21 cellular contexts compared by ENCODE assay signal in the genomic region with DNA sequence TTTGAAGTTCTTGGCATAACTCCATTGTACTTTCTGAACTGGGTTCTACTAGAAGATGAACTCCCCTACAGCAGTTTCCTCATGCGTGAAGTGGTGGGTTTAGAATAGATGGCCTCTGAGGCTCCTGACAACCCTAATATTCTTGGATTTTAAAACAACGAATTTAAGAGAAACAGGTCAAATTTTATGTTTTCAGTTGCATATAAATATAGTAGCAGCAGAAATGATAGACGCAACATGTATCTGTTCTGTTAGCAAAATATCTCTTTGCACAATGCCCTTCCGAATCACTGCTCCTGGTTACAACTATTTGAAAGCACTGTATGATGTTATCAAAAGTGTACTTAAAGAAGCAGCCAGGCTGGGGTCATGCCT.
DNase-seq lines count a peak whose midpoint lies in the region; ATAC-seq and TF ChIP-seq lines count a peak whose summit lies in the region.
"Had no signal": no experiment of that assay in that cellular context is flagged by ENCODE, and none has a peak within 500 bp of the region (broad histone marks: within the 10 kb centered on the region; RNA-seq: fewer than 3 reads in every experiment).

No MANE protein-coding gene starts in this region.

- no peak overlapping the region for H3K4me3 ChIP-seq in left ventricle myocardium inferior
- no peak overlapping the region for H3K4me3 ChIP-seq in right atrium auricular region
- peak overlapping the region; percentile 30 for H3K4me3 ChIP-seq in coronary artery
- H3K4me3 ChIP-seq in aorta (ENCODE audit: low read length in 2 of 2): no peak overlapping the region
- H3K4me3 ChIP-seq: HAP-1 had no signal

- ATAC-seq in aorta (ENCODE audit: low FRiP score): no peak
- ATAC-seq in GM19452 (IDR thresholded peaks at IDR 0.05; ENCODE audit: unreplicated experiment): no peak

- H3K4me1 ChIP-seq in left ventricle myocardium inferior (peaks cover 54% of the 10 kb centered on the region), right atrium auricular region (peaks cover 0 to 51% of the 10 kb centered on the region in 2 donors), aorta (ENCODE audit: control insufficient read depth in 1 of 2, insufficient read depth in 2 of 2, low read length in 2 of 2) (peaks cover 9 to 17% of the 10 kb centered on the region in 2 donors)
- H3K4me1 ChIP-seq: HAP-1 had no signal

- H3K9me3 ChIP-seq in left ventricle myocardium inferior (replicated peaks) (no peaks in the 10 kb centered on the region), right atrium auricular region (no peaks in the 10 kb centered on the region), aorta (ENCODE audit: control insufficient read depth, low read length) (no peaks in the 10 kb centered on the region)
- H3K9me3 ChIP-seq: HAP-1 had no signal

- H3K36me3 ChIP-seq in left ventricle myocardium inferior (no peaks in the 10 kb centered on the region), right atrium auricular region (no peaks in the 10 kb centered on the region), aorta (ENCODE audit: control insufficient read depth in 1 of 2, insufficient read depth in 2 of 2, low read length in 1 of 2) (no peaks in the 10 kb centered on the region)
- H3K36me3 ChIP-seq: HAP-1 had no signal

- intact Hi-C loops in left ventricle myocardium inferior (cut with micrococcal nuclease) (no loop called here), aorta (cut with DNase I) (no loop called here)

- no peak for TF ChIP-seq CTCF in left ventricle myocardium inferior (IDR thresholded peaks at IDR 0.05; ENCODE audit: borderline replicate concordance)
- TF ChIP-seq CTCF in right atrium auricular region (IDR thresholded peaks at IDR 0.05): no peak
- no peak for TF ChIP-seq CTCF in coronary artery (IDR thresholded peaks at IDR 0.05)

- H3K27ac ChIP-seq in left ventricle myocardium inferior (replicated peaks) (peak overlapping the region; percentile 74), right atrium auricular region (no peak overlapping the region), coronary artery (peak overlapping the region; percentile 63 to 81), temporal lobe (ENCODE audit: low read depth, low read length) (peak overlapping the region; percentile 30), aorta (ENCODE audit: low read depth in 1 of 2, low read length in 2 of 2) (peak overlapping the region; percentile 85 to 97)
- H3K27ac ChIP-seq: 22Rv1 had no signal

- no peaks in the 10 kb centered on the region for H3K27me3 ChIP-seq in left ventricle myocardium inferior (ENCODE audit: low read depth)
- H3K27me3 ChIP-seq in right atrium auricular region: no peaks in the 10 kb centered on the region
- H3K27me3 ChIP-seq in aorta (ENCODE audit: control insufficient read depth in 1 of 2, insufficient read depth in 2 of 2, low read length in 1 of 2): no peaks in the 10 kb centered on the region

- 24 to 32% methylated on average over 4 of the region's 4 CpGs for WGBS in aorta, 2 donors

- DNase-seq in left ventricle myocardium inferior: no peak
- no peak for DNase-seq in right atrium auricular region (ENCODE audit: low spot score)
- DNase-seq in coronary artery (ENCODE audit: low spot score): no peak
- no peak for DNase-seq in aorta
- no peak for DNase-seq in ecto neural progenitor cell (ENCODE audit: low spot score)
- no peak for DNase-seq in Ammon's horn (ENCODE audit: low spot score)
- DNase-seq: ACHN; AML-193; C1 segment of cervical spinal cord; Calu3; CD4-positive, alpha-beta memory T cell; COR-L47; DMS53; DMS79 treated with DMSO at 0.1 percent for 48 hours; GF-D8; GOT3; HFFc6 had no signal

Comparison
In these comparisons a context has a peak if more than half of its experiments do, and no peak if none do; other contexts are left out.
1. H3K27ac ChIP-seq: peak in left ventricle myocardium inferior (single experiment), coronary artery (2 of 2), temporal lobe (single experiment) and aorta (2 of 2); none in right atrium auricular region (0 of 2).